In genomic region chr6:72941263-72941662, GRCh38 we compare ENCODE assay signal across 35 cellular contexts.
"Had no signal": no experiment of that assay in that cellular context is flagged by ENCODE, and none has a peak within 500 bp of the region (broad histone marks: within the 10 kb centered on the region; RNA-seq: fewer than 3 reads in every experiment).

No MANE protein-coding gene starts in this region.

- H3K27ac Mint-ChIP-seq: activated B cell treated with CpG ODN at 0.5 μM for 24 hours; activated CD4-positive, alpha-beta memory T cell treated with anti-CD3 and anti-CD28 coated beads for 36 hours; activated CD4-positive, alpha-beta T cell treated with anti-CD3 and anti-CD28 coated beads, Interleukin-2, amount 10 ng/mL, durations not matched to agents 24 days and 14 days; activated CD8-positive, alpha-beta T cell treated with anti-CD3 and anti-CD28 coated beads for 36 hours; activated naive CD4-positive, alpha-beta T cell treated with anti-CD3 and anti-CD28 coated beads for 36 hours; activated naive CD4-positive, alpha-beta T cell treated with anti-CD3 and anti-CD28 coated beads, Interleukin-2, amount 50 U/mL, for 72 hours; activated naive CD8-positive, alpha-beta T cell treated with anti-CD3 and anti-CD28 coated beads for 36 hours; activated T-cell treated with anti-CD3 and anti-CD28 coated beads, Interleukin-2, amount 50 U/mL, for 72 hours; activated T-helper 1 cell treated with anti-CD3 and anti-CD28 coated beads, Interleukin-12 subunit alpha, Interleukin-12 subunit beta, Interleukin-2, Interleukin-4 antibody, amounts not matched to agents 30 ng/mL and 10 ng/mL and 1 ng/mL, durations not matched to agents 14 hours and 24 hours and 36 hours; activated T-helper 17 cell treated with anti-CD3 and anti-CD28 coated beads, Interleukin-2, amount 50 U/mL, for 72 hours; T-helper 1 cell treated with Interleukin-12 subunit alpha and Interleukin-12 subunit beta and Interleukin-4 antibody, amounts not matched to agents 30 μg/mL and 1 μg/mL, for 36 hours; T-helper 2 cell treated with Interferon-gamma antibody and Interleukin-4, amounts not matched to agents 5 μg/mL and 100 μg/mL, for 36 hours had no signal

- H3K4me3 Mint-ChIP-seq: activated B cell treated with CpG ODN at 0.5 μM for 24 hours; activated CD4-positive, alpha-beta memory T cell treated with anti-CD3 and anti-CD28 coated beads for 36 hours; activated CD4-positive, alpha-beta T cell treated with anti-CD3 and anti-CD28 coated beads, Interleukin-2, amount 10 ng/mL, durations not matched to agents 24 days and 14 days; activated CD8-positive, alpha-beta T cell treated with anti-CD3 and anti-CD28 coated beads for 36 hours; activated naive CD4-positive, alpha-beta T cell treated with anti-CD3 and anti-CD28 coated beads for 36 hours; activated naive CD8-positive, alpha-beta T cell treated with anti-CD3 and anti-CD28 coated beads for 36 hours; activated T-cell treated with anti-CD3 and anti-CD28 coated beads, Interleukin-2, amount 50 U/mL, for 4 hours; activated T-cell treated with anti-CD3 and anti-CD28 coated beads, Interleukin-2, amount 50 U/mL, for 72 hours; activated T-helper 1 cell treated with anti-CD3 and anti-CD28 coated beads, Interleukin-12 subunit alpha, Interleukin-12 subunit beta, Interleukin-2, Interleukin-4 antibody, amounts not matched to agents 30 ng/mL and 10 ng/mL and 1 ng/mL, durations not matched to agents 14 hours and 24 hours and 36 hours; activated T-helper 17 cell treated with anti-CD3 and anti-CD28 coated beads, Interleukin-2, amount 50 U/mL, for 72 hours; T-helper 1 cell treated with Interleukin-12 subunit alpha and Interleukin-12 subunit beta and Interleukin-4 antibody, amounts not matched to agents 30 μg/mL and 1 μg/mL, for 36 hours; T-helper 2 cell treated with Interferon-gamma antibody and Interleukin-4, amounts not matched to agents 5 μg/mL and 100 μg/mL, for 36 hours had no signal

- H3K27me3 ChIP-seq: adrenal gland, body of pancreas, brain microvascular endothelial cell, breast epithelium had no signal

- H3K9me3 ChIP-seq: adrenal gland, body of pancreas, breast epithelium had no signal

- H3K4me3 ChIP-seq: adrenal gland, body of pancreas, breast epithelium had no signal

- H3K36me3 ChIP-seq: adrenal gland, brain microvascular endothelial cell, breast epithelium had no signal

- H3K4me1 ChIP-seq: adrenal gland, breast epithelium had no signal

- H3K36me3 Mint-ChIP-seq: activated CD4-positive, alpha-beta memory T cell treated with anti-CD3 and anti-CD28 coated beads for 36 hours; activated naive CD4-positive, alpha-beta T cell treated with anti-CD3 and anti-CD28 coated beads, Interleukin-2, amount 50 U/mL, for 72 hours had no signal

- ATAC-seq: activated CD8-positive, alpha-beta T cell treated with anti-CD3 and anti-CD28 coated beads for 36 hours; activated naive CD4-positive, alpha-beta T cell treated with anti-CD3 and anti-CD28 coated beads, Interleukin-2, amount 50 U/mL, for 72 hours; activated T-cell treated with anti-CD3 and anti-CD28 coated beads, Interleukin-2, amount 50 U/mL, for 4 hours; activated T-cell treated with anti-CD3 and anti-CD28 coated beads, Interleukin-2, amount 50 U/mL, for 72 hours; activated T-helper 17 cell treated with anti-CD3 and anti-CD28 coated beads, Interleukin-2, amount 50 U/mL, for 72 hours; body of pancreas had no signal

- H3K4me1 Mint-ChIP-seq: activated B cell treated with CpG ODN at 0.5 μM for 24 hours; activated CD4-positive, alpha-beta T cell treated with anti-CD3 and anti-CD28 coated beads, Interleukin-2, amount 10 ng/mL, durations not matched to agents 24 days and 14 days; activated T-helper 17 cell treated with anti-CD3 and anti-CD28 coated beads, Interleukin-2, amount 50 U/mL, for 72 hours had no signal

- H3K27ac ChIP-seq: adrenal gland, body of pancreas, brain microvascular endothelial cell, breast epithelium, VCaP had no signal

- H3K27me3 Mint-ChIP-seq: activated B cell treated with CpG ODN at 0.5 μM for 24 hours; activated CD4-positive, alpha-beta memory T cell treated with anti-CD3 and anti-CD28 coated beads for 36 hours; activated CD4-positive, alpha-beta T cell treated with anti-CD3 and anti-CD28 coated beads, Interleukin-2, amount 10 ng/mL, durations not matched to agents 24 days and 14 days; activated CD8-positive, alpha-beta T cell treated with anti-CD3 and anti-CD28 coated beads for 36 hours; activated naive CD8-positive, alpha-beta T cell treated with anti-CD3 and anti-CD28 coated beads for 36 hours; activated T-helper 17 cell treated with anti-CD3 and anti-CD28 coated beads, Interleukin-2, amount 50 U/mL, for 72 hours had no signal

- DNase-seq: activated B cell treated with CpG ODN at 0.5 μM for 24 hours; activated CD4-positive, alpha-beta memory T cell treated with anti-CD3 and anti-CD28 coated beads for 36 hours; activated CD4-positive, alpha-beta T cell treated with anti-CD3 and anti-CD28 coated beads for 4 hours; activated CD4-positive, alpha-beta T cell treated with anti-CD3 and anti-CD28 coated beads, Interleukin-2, amount 10 ng/mL, durations not matched to agents 24 days and 14 days; activated CD4-positive, alpha-beta T cell treated with anti-CD3 and anti-CD28 coated beads, Interleukin-2, amount 50 U/mL, for 1 hour; activated CD4-positive, alpha-beta T cell treated with anti-CD3 and anti-CD28 coated beads, Interleukin-2, amount 50 U/mL, for 4 hours; activated CD4-positive, CD25-positive, alpha-beta regulatory T cell treated with anti-CD3 and anti-CD28 coated beads, Interleukin-2, amount 50 U/mL, for 72 hours; activated CD8-positive, alpha-beta memory T cell treated with anti-CD3 and anti-CD28 coated beads, Interleukin-2, amount 50 U/mL, for 4 hours; activated CD8-positive, alpha-beta T cell treated with anti-CD3 and anti-CD28 coated beads for 36 hours; activated effector memory CD4-positive, alpha-beta T cell treated with anti-CD3 and anti-CD28 coated beads, Interleukin-2, amount 50 U/mL, for 16 hours; activated gamma-delta T cell treated with Interleukin-2 at 50 U/mL for 16 hours; activated naive CD4-positive, alpha-beta T cell; activated naive CD4-positive, alpha-beta T cell treated with anti-CD3 and anti-CD28 coated beads for 36 hours; activated naive CD4-positive, alpha-beta T cell treated with anti-CD3 and anti-CD28 coated beads, Interleukin-2, amount 50 U/mL, for 16 hours; activated naive CD8-positive, alpha-beta T cell treated with anti-CD3 and anti-CD28 coated beads for 36 hours; activated T-cell treated with anti-CD3 and anti-CD28 coated beads for 4 hours; activated T-cell treated with anti-CD3 and anti-CD28 coated beads, Interleukin-2, amount 50 U/mL, for 1 hour; activated T-cell treated with anti-CD3 and anti-CD28 coated beads, Interleukin-2, amount 50 U/mL, for 4 hours; activated T-cell treated with anti-CD3 and anti-CD28 coated beads, Interleukin-2, amount 50 U/mL, for 72 hours; adrenal gland; amniotic stem cell; aorta; body of pancreas; brain microvascular endothelial cell; central memory CD4-positive, alpha-beta T cell; T-helper 1 cell; T-helper 2 cell; T-helper 9 cell had no signal

- H3K9me3 Mint-ChIP-seq: activated B cell treated with CpG ODN at 0.5 μM for 24 hours; activated CD4-positive, alpha-beta memory T cell treated with anti-CD3 and anti-CD28 coated beads for 36 hours; activated CD4-positive, alpha-beta T cell treated with anti-CD3 and anti-CD28 coated beads, Interleukin-2, amount 10 ng/mL, durations not matched to agents 24 days and 14 days; activated CD8-positive, alpha-beta T cell treated with anti-CD3 and anti-CD28 coated beads for 36 hours; activated naive CD4-positive, alpha-beta T cell treated with anti-CD3 and anti-CD28 coated beads for 36 hours; activated naive CD4-positive, alpha-beta T cell treated with anti-CD3 and anti-CD28 coated beads, Interleukin-2, amount 50 U/mL, for 72 hours; activated naive CD8-positive, alpha-beta T cell treated with anti-CD3 and anti-CD28 coated beads for 36 hours; activated T-cell treated with anti-CD3 and anti-CD28 coated beads, Interleukin-2, amount 50 U/mL, for 4 hours; activated T-cell treated with anti-CD3 and anti-CD28 coated beads, Interleukin-2, amount 50 U/mL, for 72 hours; activated T-helper 1 cell treated with anti-CD3 and anti-CD28 coated beads, Interleukin-12 subunit alpha, Interleukin-12 subunit beta, Interleukin-2, Interleukin-4 antibody, amounts not matched to agents 30 ng/mL and 10 ng/mL and 1 ng/mL, durations not matched to agents 14 hours and 24 hours and 36 hours; activated T-helper 17 cell treated with anti-CD3 and anti-CD28 coated beads, Interleukin-2, amount 50 U/mL, for 72 hours; T-helper 1 cell treated with Interleukin-12 subunit alpha and Interleukin-12 subunit beta and Interleukin-4 antibody, amounts not matched to agents 30 μg/mL and 1 μg/mL, for 36 hours; T-helper 2 cell treated with Interferon-gamma antibody and Interleukin-4, amounts not matched to agents 5 μg/mL and 100 μg/mL, for 36 hours had no signal
